ENCODE assay signal across 19 cellular contexts in genomic region chr11:128590587-128590986, GRCh38. TPM values are rescaled to one million over a fixed set of nuclear protein-coding genes. Genes with fewer than 3 reads are reported as not detected.
DNase-seq lines count a peak whose midpoint lies in the region; ATAC-seq and TF ChIP-seq lines count a peak whose summit lies in the region.
"Had no signal": no experiment of that assay in that cellular context is flagged by ENCODE, and none has a peak within 500 bp of the region (broad histone marks: within the 10 kb centered on the region; RNA-seq: fewer than 3 reads in every experiment).

No MANE protein-coding gene starts in this region.

- no peak overlapping the region for H3K4me3 ChIP-seq in HEK293 (ENCODE audit: low read depth, low read length)
- H3K4me3 ChIP-seq in mesendoderm (ENCODE audit: low read length): no peak overlapping the region
- H3K4me3 ChIP-seq: BLaER1, HAP-1 had no signal

- no peak overlapping the region for H3K4me2 ChIP-seq in mesendoderm (ENCODE audit: low read length)
- H3K4me2 ChIP-seq: BLaER1 had no signal

- H3K9me3 ChIP-seq in HEK293 (ENCODE audit: control insufficient read depth, insufficient read depth, low read depth, low read length): no peaks in the 10 kb centered on the region
- H3K9me3 ChIP-seq: BLaER1, Caco-2, HAP-1 had no signal

- H3K18ac ChIP-seq in mesendoderm (ENCODE audit: low read length): no peak overlapping the region

- no peak overlapping the region for H2BK5ac ChIP-seq in mesendoderm (ENCODE audit: low read length)

- H3K56ac ChIP-seq in mesendoderm (ENCODE audit: low read length): no peak overlapping the region

- H3K79me2 ChIP-seq in mesendoderm (ENCODE audit: control insufficient read depth, insufficient read depth, low read length): no peaks in the 10 kb centered on the region

- no peak overlapping the region for H2BK120ac ChIP-seq in mesendoderm (ENCODE audit: low read depth, low read length)

- H2BK15ac ChIP-seq in mesendoderm (replicated peaks; ENCODE audit: low read depth): peak overlapping the region; percentile 58

- no peaks in the 10 kb centered on the region for H3K27me3 ChIP-seq in mesendoderm (ENCODE audit: insufficient read depth, low read length, poor library complexity)
- H3K27me3 ChIP-seq: BLaER1 had no signal

- TF ChIP-seq CTCF in HEK293 (tag by site-specific recombination; IDR thresholded peaks at IDR 0.05): no peak

- H4K5ac ChIP-seq in mesendoderm (ENCODE audit: low read length): no peak overlapping the region

- H3K27ac ChIP-seq in HEK293 (ENCODE audit: extremely low read depth, low read depth, low read length) (no peak overlapping the region), mesendoderm (ENCODE audit: low read depth, low read length) (no peak overlapping the region)
- H3K27ac ChIP-seq: 22Rv1, BLaER1, C4-2B had no signal

- H3K9ac ChIP-seq in mesendoderm (ENCODE audit: low read length): no peak overlapping the region
- H3K9ac ChIP-seq: BLaER1 had no signal

- no peak overlapping the region for H3K4ac ChIP-seq in mesendoderm (ENCODE audit: low read depth, low read length)

- ATAC-seq in GM18873 (IDR thresholded peaks at IDR 0.05; ENCODE audit: low FRiP score, unreplicated experiment): no peak
- ATAC-seq: CD8-positive, alpha-beta T cell had no signal

- no peak overlapping the region for H4K8ac ChIP-seq in mesendoderm (ENCODE audit: low read depth, low read length)

- H3K4me1 ChIP-seq in HEK293 (ENCODE audit: control insufficient read depth, insufficient read depth, low read length) (peaks cover 10% of the 10 kb centered on the region), mesendoderm (ENCODE audit: control insufficient read depth, low read depth, low read length) (peaks cover 29% of the 10 kb centered on the region)
- H3K4me1 ChIP-seq: Caco-2 had no signal

- H3K36me3 ChIP-seq in HEK293 (ENCODE audit: control insufficient read depth in 2 of 2, insufficient read depth in 1 of 2, low read length in 2 of 2) (no peaks in the 10 kb centered on the region), mesendoderm (ENCODE audit: control insufficient read depth, insufficient read depth, low read length) (no peaks in the 10 kb centered on the region)
- H3K36me3 ChIP-seq: BLaER1, HAP-1 had no signal

- DNase-seq in DMS53 (lab: John Stamatoyannopoulos, UW) (peak; percentile 25), DMS53 treated with DMSO at 0.1 percent for 48 hours (lab: John Stamatoyannopoulos, UW; ENCODE audit: unreplicated experiment) (no peak), NCI-H510A treated with DMSO at 0.1 percent for 48 hours (lab: John Stamatoyannopoulos, UW) (peak; percentile 59), mesendoderm (no peak), cardiac septum (ENCODE audit: low spot score) (no peak)
- no peak for DNase-seq in activated CD8-positive, alpha-beta memory T cell treated with anti-CD3 and anti-CD28 coated beads for 24 hours
- DNase-seq: Caco-2; CD4-positive, CD25-positive, alpha-beta regulatory T cell; CD8-positive, alpha-beta T cell; DMS153; DMS79 treated with DMSO at 0.1 percent for 48 hours; GF-D8; GOT3 had no signal

- H3K79me1 ChIP-seq in mesendoderm (ENCODE audit: low read length): no peaks in the 10 kb centered on the region

- intact Hi-C loops in cardiac septum (cut with DNase I): no loop called here

- CTCF ChIA-PET in HEK293 (lab: Yijun Ruan, JAX): no interaction called here

- POLR2A ChIA-PET in HEK293 (lab: Yijun Ruan, JAX): no interaction called here

- no peak overlapping the region for H2AK5ac ChIP-seq in mesendoderm (ENCODE audit: low read length)

- no peak overlapping the region for H3K23ac ChIP-seq in mesendoderm (ENCODE audit: low read length)

- no CpG with 5 or more reads among the region's 4 CpGs for WGBS in mesendoderm (ENCODE audit: extremely low coverage, insufficient coverage, low lambda C conversion rate)

TF ChIP-seq in HEK293, 187 proteins besides CTCF, POLR2A, EP300 and RAD21:
- TF ChIP-seq ZNF449 (tag by site-specific recombination; IDR thresholded peaks at IDR 0.05) (peak; percentile 39; the same call in 1 of the 2 replicates), ZSCAN5A (tag by site-specific recombination; IDR thresholded peaks at IDR 0.05) (no peak)
TF ChIP-seq in HEK293: peak in this region for 1.

RNA-seq across cellular contexts. Expression of gene ETS1, which starts 3.2 kb away (rescaled TPM):
- 23.7 TPM for polyA plus RNA-seq in mesendoderm (2013, experiment 1 of 2)
- polyA plus RNA-seq in mesendoderm (2013, experiment 2 of 2): 24.2 TPM
- total RNA-seq in cardiac septum: 54.2 TPM

Comparison
In these comparisons a context has a peak if more than half of its experiments do, and no peak if none do; other contexts are left out.
1. DNase-seq: peak in DMS53 (single experiment) and NCI-H510A treated with DMSO at 0.1 percent for 48 hours (single experiment); none in DMS53 treated with DMSO at 0.1 percent for 48 hours (single experiment), mesendoderm (single experiment), activated CD8-positive, alpha-beta memory T cell treated with anti-CD3 and anti-CD28 coated beads for 24 hours (single experiment) and cardiac septum (single experiment).